12 cellular contexts compared by ENCODE assay signal in genomic region chr11:12125609-12126149, GRCh38. TPM values are rescaled to one million over a fixed set of nuclear protein-coding genes. Genes with fewer than 3 reads are reported as not detected.
DNase-seq lines count a peak whose midpoint lies in the region; ATAC-seq and TF ChIP-seq lines count a peak whose summit lies in the region.
"Had no signal": no experiment of that assay in that cellular context is flagged by ENCODE, and none has a peak within 500 bp of the region (broad histone marks: within the 10 kb centered on the region; RNA-seq: fewer than 3 reads in every experiment).

No MANE protein-coding gene starts in this region.

- H3K4me1 ChIP-seq in gastroesophageal sphincter (peaks cover 0 to 85% (median 31%) of the 10 kb centered on the region in 3 donors), tibial artery (peaks cover 0 to 100% (median 68%) of the 10 kb centered on the region in 4 donors)

- POLR2A ChIA-PET in activated CD8-positive, alpha-beta T cell treated with anti-CD3 and anti-CD28 coated beads for 36 hours (lab: Charles Lee), result no interaction called here
- POLR2A ChIA-PET in activated CD8-positive, alpha-beta T cell treated with anti-CD3 and anti-CD28 coated beads, Interleukin-2, amount 10 ng/mL, durations not matched to agents 7 days and 5 days (lab: Charles Lee), result interaction anchor here (0.7 to 0.8 kb wide), 2 partner anchors 11 to 91 kb away, joined by 3 read pairs; no protein-coding TSS in a partner anchor

- no peaks in the 10 kb centered on the region for H3K36me3 Mint-ChIP-seq in activated CD8-positive, alpha-beta T cell treated with anti-CD3 and anti-CD28 coated beads for 36 hours (ENCODE audit: low read depth)
- H3K36me3 Mint-ChIP-seq in activated CD8-positive, alpha-beta T cell treated with anti-CD3 and anti-CD28 coated beads, Interleukin-2, amount 10 ng/mL, durations not matched to agents 7 days and 5 days (ENCODE audit: low read depth), result peaks cover 3% of the 10 kb centered on the region
- peaks cover 43% of the 10 kb centered on the region for H3K36me3 Mint-ChIP-seq in activated T-helper 1 cell treated with anti-CD3 and anti-CD28 coated beads, Interleukin-12 subunit alpha, Interleukin-12 subunit beta, Interleukin-2, Interleukin-4 antibody, amounts not matched to agents 30 ng/mL and 10 ng/mL and 1 ng/mL, durations not matched to agents 14 hours and 24 hours and 36 hours (ENCODE audit: low read depth)

- H3K27me3 Mint-ChIP-seq in activated CD8-positive, alpha-beta T cell treated with anti-CD3 and anti-CD28 coated beads for 36 hours, result no peaks in the 10 kb centered on the region
- H3K27me3 Mint-ChIP-seq in activated CD8-positive, alpha-beta T cell treated with anti-CD3 and anti-CD28 coated beads, Interleukin-2, amount 10 ng/mL, durations not matched to agents 7 days and 5 days (ENCODE audit: low read depth), result no peaks in the 10 kb centered on the region
- no peaks in the 10 kb centered on the region for H3K27me3 Mint-ChIP-seq in activated T-helper 1 cell treated with anti-CD3 and anti-CD28 coated beads, Interleukin-12 subunit alpha, Interleukin-12 subunit beta, Interleukin-2, Interleukin-4 antibody, amounts not matched to agents 30 ng/mL and 10 ng/mL and 1 ng/mL, durations not matched to agents 14 hours and 24 hours and 36 hours (ENCODE audit: insufficient read depth)
- H3K27me3 Mint-ChIP-seq: activated CD4-positive, alpha-beta memory T cell treated with anti-CD3 and anti-CD28 coated beads, Interleukin-2, amount 10 ng/mL, durations not matched to agents 7 days and 5 days had no signal

- no peak overlapping the region for H3K27ac Mint-ChIP-seq in activated CD8-positive, alpha-beta T cell treated with anti-CD3 and anti-CD28 coated beads for 36 hours
- no peak overlapping the region for H3K27ac Mint-ChIP-seq in activated CD8-positive, alpha-beta T cell treated with anti-CD3 and anti-CD28 coated beads, Interleukin-2, amount 10 ng/mL, durations not matched to agents 7 days and 5 days
- peak overlapping the region; percentile 74 for H3K27ac Mint-ChIP-seq in activated T-helper 1 cell treated with anti-CD3 and anti-CD28 coated beads, Interleukin-12 subunit alpha, Interleukin-12 subunit beta, Interleukin-2, Interleukin-4 antibody, amounts not matched to agents 30 ng/mL and 10 ng/mL and 1 ng/mL, durations not matched to agents 14 hours and 24 hours and 36 hours
- H3K27ac Mint-ChIP-seq: activated CD4-positive, alpha-beta memory T cell treated with anti-CD3 and anti-CD28 coated beads, Interleukin-2, amount 10 ng/mL, durations not matched to agents 7 days and 5 days had no signal

- WGBS in gastroesophageal sphincter (ENCODE audit: low coverage in 1 of 2), 2 donors, result 31% methylated on average over 4 of the region's 4 CpGs; no CpG with 5 or more reads in 1 of the 2 donors

- no peaks in the 10 kb centered on the region for H3K36me3 ChIP-seq in gastroesophageal sphincter
- no peaks in the 10 kb centered on the region for H3K36me3 ChIP-seq in tibial artery

- CTCF ChIA-PET in activated CD8-positive, alpha-beta T cell treated with anti-CD3 and anti-CD28 coated beads for 36 hours (lab: Charles Lee), result interaction anchor here (0.8 to 1.5 kb wide), 5 partner anchors 16 to 99 kb away, joined by 3 to 5 read pairs (median 3); no protein-coding TSS in a partner anchor
- CTCF ChIA-PET in activated CD8-positive, alpha-beta T cell treated with anti-CD3 and anti-CD28 coated beads, Interleukin-2, amount 10 ng/mL, durations not matched to agents 7 days and 5 days (lab: Charles Lee), result interaction anchor here (0.8 to 2.2 kb wide), 6 partner anchors 18 to 111 kb away, joined by 3 to 8 read pairs (median 4); no protein-coding TSS in a partner anchor

- no peak for TF ChIP-seq EP300 in gastroesophageal sphincter (IDR thresholded peaks at IDR 0.05)

- intact Hi-C loops in activated CD8-positive, alpha-beta T cell treated with anti-CD3 and anti-CD28 coated beads for 36 hours (cut with micrococcal nuclease), result no loop called here
- intact Hi-C loops in activated T-helper 1 cell treated with anti-CD3 and anti-CD28 coated beads, Interleukin-12 subunit alpha, Interleukin-12 subunit beta, Interleukin-2, Interleukin-4 antibody, amounts not matched to agents 30 ng/mL and 10 ng/mL and 1 ng/mL, durations not matched to agents 14 hours and 24 hours and 36 hours (cut with micrococcal nuclease), result loop anchor here (1.0 kb wide), 1 partner anchor 8 kb away; no protein-coding TSS in a partner anchor
- intact Hi-C loops in tibial artery (cut with DNase I; ENCODE audit: low total_unique reads), result no loop called here

- H3K27ac ChIP-seq in gastroesophageal sphincter (peak overlapping the region in 3 of 4 donors; percentile 87 to 97 (median 89)), tibial artery (peak overlapping the region; percentile 94 to 99)

- H3K4me3 ChIP-seq in gastroesophageal sphincter (no peak overlapping the region), tibial artery (no peak overlapping the region)
- H3K4me3 ChIP-seq: dorsolateral prefrontal cortex had no signal

- no peaks in the 10 kb centered on the region for H3K27me3 ChIP-seq in gastroesophageal sphincter
- no peaks in the 10 kb centered on the region for H3K27me3 ChIP-seq in tibial artery
- H3K27me3 ChIP-seq: dorsolateral prefrontal cortex had no signal

- no peaks in the 10 kb centered on the region for H3K9me3 Mint-ChIP-seq in activated CD8-positive, alpha-beta T cell treated with anti-CD3 and anti-CD28 coated beads for 36 hours
- H3K9me3 Mint-ChIP-seq in activated CD8-positive, alpha-beta T cell treated with anti-CD3 and anti-CD28 coated beads, Interleukin-2, amount 10 ng/mL, durations not matched to agents 7 days and 5 days (ENCODE audit: insufficient read depth), result no peaks in the 10 kb centered on the region
- no peaks in the 10 kb centered on the region for H3K9me3 Mint-ChIP-seq in activated T-helper 1 cell treated with anti-CD3 and anti-CD28 coated beads, Interleukin-12 subunit alpha, Interleukin-12 subunit beta, Interleukin-2, Interleukin-4 antibody, amounts not matched to agents 30 ng/mL and 10 ng/mL and 1 ng/mL, durations not matched to agents 14 hours and 24 hours and 36 hours
- H3K9me3 Mint-ChIP-seq: activated CD4-positive, alpha-beta memory T cell treated with anti-CD3 and anti-CD28 coated beads, Interleukin-2, amount 10 ng/mL, durations not matched to agents 7 days and 5 days; activated naive CD4-positive, alpha-beta T cell treated with anti-CD3 and anti-CD28 coated beads, Interleukin-2, amount 50 U/mL, for 72 hours had no signal

- H3K4me1 Mint-ChIP-seq in activated CD8-positive, alpha-beta T cell treated with anti-CD3 and anti-CD28 coated beads for 36 hours (ENCODE audit: low read depth), result peaks cover 50% of the 10 kb centered on the region
- H3K4me1 Mint-ChIP-seq in activated CD8-positive, alpha-beta T cell treated with anti-CD3 and anti-CD28 coated beads, Interleukin-2, amount 10 ng/mL, durations not matched to agents 7 days and 5 days (ENCODE audit: low read depth), result peaks cover 62% of the 10 kb centered on the region
- H3K4me1 Mint-ChIP-seq in activated T-helper 1 cell treated with anti-CD3 and anti-CD28 coated beads, Interleukin-12 subunit alpha, Interleukin-12 subunit beta, Interleukin-2, Interleukin-4 antibody, amounts not matched to agents 30 ng/mL and 10 ng/mL and 1 ng/mL, durations not matched to agents 14 hours and 24 hours and 36 hours (ENCODE audit: low read depth), result peaks cover 83% of the 10 kb centered on the region

- ATAC-seq in activated CD8-positive, alpha-beta T cell treated with anti-CD3 and anti-CD28 coated beads for 36 hours, result peak; percentile 58
- no peak for ATAC-seq in activated CD8-positive, alpha-beta T cell treated with anti-CD3 and anti-CD28 coated beads, Interleukin-2, amount 10 ng/mL, durations not matched to agents 7 days and 5 days
- no peak for ATAC-seq in gastroesophageal sphincter
- no peak for ATAC-seq in HG02970 (IDR thresholded peaks at IDR 0.05; ENCODE audit: low FRiP score, unreplicated experiment)
- no peak for ATAC-seq in HG03108 (IDR thresholded peaks at IDR 0.05; ENCODE audit: unreplicated experiment)

- TF ChIP-seq POLR2A in gastroesophageal sphincter (IDR thresholded peaks at IDR 0.05), result no peak

- H3K4me3 Mint-ChIP-seq in activated CD8-positive, alpha-beta T cell treated with anti-CD3 and anti-CD28 coated beads for 36 hours, result no peak overlapping the region
- H3K4me3 Mint-ChIP-seq in activated CD8-positive, alpha-beta T cell treated with anti-CD3 and anti-CD28 coated beads, Interleukin-2, amount 10 ng/mL, durations not matched to agents 7 days and 5 days, result no peak overlapping the region
- peak overlapping the region; percentile 24 for H3K4me3 Mint-ChIP-seq in activated T-helper 1 cell treated with anti-CD3 and anti-CD28 coated beads, Interleukin-12 subunit alpha, Interleukin-12 subunit beta, Interleukin-2, Interleukin-4 antibody, amounts not matched to agents 30 ng/mL and 10 ng/mL and 1 ng/mL, durations not matched to agents 14 hours and 24 hours and 36 hours
- H3K4me3 Mint-ChIP-seq: activated CD4-positive, alpha-beta memory T cell treated with anti-CD3 and anti-CD28 coated beads, Interleukin-2, amount 10 ng/mL, durations not matched to agents 7 days and 5 days had no signal

- no peak for TF ChIP-seq CTCF in activated CD8-positive, alpha-beta T cell treated with anti-CD3 and anti-CD28 coated beads for 36 hours (IDR thresholded peaks at IDR 0.05)
- TF ChIP-seq CTCF in gastroesophageal sphincter (IDR thresholded peaks at IDR 0.05) (no peak), tibial artery (IDR thresholded peaks at IDR 0.05) (no peak)

- DNase-seq in activated CD8-positive, alpha-beta T cell treated with anti-CD3 and anti-CD28 coated beads for 36 hours, result peak; percentile 41
- no peak for DNase-seq in activated CD8-positive, alpha-beta T cell treated with anti-CD3 and anti-CD28 coated beads, Interleukin-2, amount 10 ng/mL, durations not matched to agents 7 days and 5 days
- no peak for DNase-seq in activated T-helper 1 cell treated with anti-CD3 and anti-CD28 coated beads, Interleukin-12 subunit alpha, Interleukin-12 subunit beta, Interleukin-2, Interleukin-4 antibody, amounts not matched to agents 30 ng/mL and 10 ng/mL and 1 ng/mL, durations not matched to agents 14 hours and 24 hours and 36 hours (ENCODE audit: low spot score)
- no peak for DNase-seq in tibial artery
- DNase-seq in activated CD8-positive, alpha-beta memory T cell treated with anti-CD3 and anti-CD28 coated beads, Interleukin-2, amount 50 U/mL, for 48 hours, result no peak
- DNase-seq: activated CD4-positive, alpha-beta memory T cell treated with anti-CD3 and anti-CD28 coated beads, Interleukin-2, amount 10 ng/mL, durations not matched to agents 7 days and 5 days; dorsolateral prefrontal cortex; NCI-H2029 treated with DMSO at 0.1 percent for 48 hours had no signal

- H3K9me3 ChIP-seq in gastroesophageal sphincter, result no peaks in the 10 kb centered on the region
- no peaks in the 10 kb centered on the region for H3K9me3 ChIP-seq in tibial artery

RNA-seq across cellular contexts. Expression of gene MICAL2, which starts 15.3 kb away (rescaled TPM):
- 100 to 1,000 TPM in 1 of 2 experiments, 10 to 100 TPM in 1; 99.8 to 105 TPM for total RNA-seq in activated CD8-positive, alpha-beta T cell treated with anti-CD3 and anti-CD28 coated beads for 36 hours
- 10 to 100 TPM; 34.9 to 37.5 TPM for total RNA-seq in activated CD8-positive, alpha-beta T cell treated with anti-CD3 and anti-CD28 coated beads, Interleukin-2, amount 10 ng/mL, durations not matched to agents 7 days and 5 days
- 595 and 619 TPM in 2 replicates for total RNA-seq in activated T-helper 1 cell treated with anti-CD3 and anti-CD28 coated beads, Interleukin-12 subunit alpha, Interleukin-12 subunit beta, Interleukin-2, Interleukin-4 antibody, amounts not matched to agents 30 ng/mL and 10 ng/mL and 1 ng/mL, durations not matched to agents 14 hours and 24 hours and 36 hours
- total RNA-seq in gastroesophageal sphincter, result 100 to 1,000 TPM; 196 to 550 (median 237) TPM
